In genomic region chr6:304833-305370, GRCh38 we compare ENCODE assay signal across 19 cellular contexts. TPM values are rescaled to one million over a fixed set of nuclear protein-coding genes. Genes with fewer than 3 reads are reported as not detected.
DNase-seq lines count a peak whose midpoint lies in the region; ATAC-seq and TF ChIP-seq lines count a peak whose summit lies in the region.
"Had no signal": no experiment of that assay in that cellular context is flagged by ENCODE, and none has a peak within 500 bp of the region (broad histone marks: within the 10 kb centered on the region; RNA-seq: fewer than 3 reads in every experiment).

No MANE protein-coding gene starts in this region.

- no peak for TF ChIP-seq POLR2A in GM18505 (IDR thresholded peaks at IDR 0.05; ENCODE audit: borderline replicate concordance, extremely low read depth, insufficient read depth, insufficient read length)

- H3K4me1 ChIP-seq in KMS-11 (ENCODE audit: low read depth, poor library complexity, severe bottlenecking), result peaks cover 97% of the 10 kb centered on the region
- H3K4me1 ChIP-seq: right lobe of liver, tibial artery had no signal

- intact Hi-C loops in posterior vena cava (cut with DNase I), result no loop called here

- TF ChIP-seq CTCF in KMS-11 (conservative IDR thresholded peaks at IDR 0.05; ENCODE audit: low read depth, low read length), result no peak

- peak overlapping the region; percentile 50 for H3K4me3 ChIP-seq in KMS-11 (IDR thresholded peaks at IDR 0.05; ENCODE audit: insufficient read depth, low read depth, low read length)
- H3K4me3 ChIP-seq: cardiac muscle cell, GM23338, right lobe of liver, tibial artery had no signal

- H2AFZ ChIP-seq in KMS-11 (ENCODE audit: low read depth), result peak overlapping the region; percentile 3; the same call in 1 of the 2 replicates
- H2AFZ ChIP-seq: GM23338 had no signal

- peak overlapping the region; percentile 51 for H3K9ac ChIP-seq in KMS-11

- no peaks in the 10 kb centered on the region for H3K27me3 ChIP-seq in KMS-11 (ENCODE audit: insufficient read depth, low read depth)
- H3K27me3 ChIP-seq: cardiac muscle cell, right lobe of liver, tibial artery had no signal

- no peaks in the 10 kb centered on the region for H4K20me1 ChIP-seq in KMS-11 (ENCODE audit: insufficient read depth)

- no peaks in the 10 kb centered on the region; the same call in 1 of the 2 replicates for H3K36me3 ChIP-seq in KMS-11 (ENCODE audit: insufficient read depth)
- H3K36me3 ChIP-seq: cardiac muscle cell, right lobe of liver had no signal

- ATAC-seq in GM18505 (IDR thresholded peaks at IDR 0.05; ENCODE audit: unreplicated experiment) (peak; percentile 21), HG02798 (IDR thresholded peaks at IDR 0.05; ENCODE audit: poor library complexity, unreplicated experiment) (peak; percentile 17), GM19023 (IDR thresholded peaks at IDR 0.05; ENCODE audit: unreplicated experiment) (no peak), GM21786 (IDR thresholded peaks at IDR 0.05; ENCODE audit: unreplicated experiment) (no peak)

- DNase-seq in posterior vena cava (ENCODE audit: low spot score), result peak; percentile 78
- DNase-seq in stimulated activated CD4-positive, alpha-beta T cell treated with anti-CD3 and anti-CD28 coated beads, Interleukin-4, amount 100 ng/mL, for 4 hours, result no peak
- DNase-seq: activated CD4-positive, alpha-beta T cell treated with anti-CD3 and anti-CD28 coated beads for 48 hours; activated effector memory CD4-positive, alpha-beta T cell treated with anti-CD3 and anti-CD28 coated beads, Interleukin-2, amount 50 U/mL, for 16 hours; foreskin fibroblast; kidney glomerular epithelial cell; naive thymus-derived CD4-positive, alpha-beta T cell; NCI-H1048; NCI-H2029 treated with DMSO at 0.1 percent for 48 hours; NCI-H446 treated with DMSO at 0.1 percent for 48 hours had no signal

- H3K27ac ChIP-seq in KMS-11, result peak overlapping the region; percentile 91
- H3K27ac ChIP-seq: right lobe of liver, tibial artery had no signal

- peak overlapping the region; percentile 91 for H3K4me2 ChIP-seq in KMS-11
- H3K4me2 ChIP-seq: GM23338 had no signal

- H3K79me2 ChIP-seq in KMS-11 (ENCODE audit: insufficient read depth, low read depth), result peaks cover 88% of the 10 kb centered on the region

RNA-seq across cellular contexts. Expression of gene DUSP22, which starts 12.6 kb away (rescaled TPM):
- 10 to 100 TPM; 45.7 to 51.8 TPM for total RNA-seq in posterior vena cava

Comparison
In these comparisons a context has a peak if more than half of its experiments do, and no peak if none do; other contexts are left out.
1. ATAC-seq: peak in GM18505 (single experiment) and HG02798 (single experiment); none in GM19023 (single experiment) and GM21786 (single experiment).